ENCODE assay signal across 8 cellular contexts in genomic region chr7:128135275-128136214, GRCh38.
DNase-seq lines count a peak whose midpoint lies in the region; ATAC-seq, FAIRE-seq and TF ChIP-seq lines count a peak whose summit lies in the region.

No MANE protein-coding gene starts in this region.

- H3K27me3 ChIP-seq in GM23338 (ENCODE audit: insufficient read depth) (peaks cover 62% of the 10 kb centered on the region), GM12878 (replicated peaks in 1 of 2; ENCODE audit: control insufficient read depth in 2 of 2, insufficient read depth in 2 of 2, low read length in 1 of 2) (peaks cover 9% of the 10 kb centered on the region in 2 experiments), small intestine (ENCODE audit: control insufficient read depth in 2 of 2, insufficient read depth in 2 of 2, low read length in 2 of 2) (peaks cover 0 to 28% of the 10 kb centered on the region in 2 donors)

- H3K9ac ChIP-seq in GM12878 (ENCODE audit: control insufficient read depth, insufficient read depth, low read length): peak overlapping the region; percentile 35; the same call in 1 of the 2 replicates

- intact Hi-C loops in GM12878 (cut with micrococcal nuclease; ENCODE audit: unreplicated experiment): loop anchor here (1.0 to 10.0 kb wide), 2 partner anchors 74 to 249 kb away; no protein-coding TSS in a partner anchor

- H3K4me3 Mint-ChIP-seq in GM23338: peak overlapping the region; percentile 77
- peak overlapping the region; percentile 69 for H3K4me3 Mint-ChIP-seq in T-helper 2 cell treated with Interferon-gamma antibody and Interleukin-4, amounts not matched to agents 5 μg/mL and 100 μg/mL, for 36 hours

- H3K27me3 Mint-ChIP-seq in GM23338 (ENCODE audit: insufficient read depth, low read depth, poor library complexity): peaks cover 34% of the 10 kb centered on the region
- peaks cover 64% of the 10 kb centered on the region for H3K27me3 Mint-ChIP-seq in T-helper 2 cell treated with Interferon-gamma antibody and Interleukin-4, amounts not matched to agents 5 μg/mL and 100 μg/mL, for 36 hours (ENCODE audit: low read depth)

- H3K27ac ChIP-seq in GM23338 (ENCODE audit: low read depth): no peak overlapping the region
- H3K27ac ChIP-seq in GM12878 (ENCODE audit: control insufficient read depth, insufficient read depth): no peak overlapping the region
- no peak overlapping the region for H3K27ac ChIP-seq in small intestine (ENCODE audit: low read depth in 1 of 2, low read length in 1 of 2)

- POLR2A ChIA-PET in GM12878 (lab: Charles Lee): interaction anchor here (1.0 kb wide), 1 partner anchor 8 kb away, joined by 3 read pairs; no protein-coding TSS in a partner anchor

- H3K79me2 ChIP-seq in GM23338 (replicated peaks; ENCODE audit: insufficient read depth): no peaks in the 10 kb centered on the region
- H3K79me2 ChIP-seq in GM12878 (ENCODE audit: control insufficient read depth, insufficient read depth, low read length): no peaks in the 10 kb centered on the region

- no peaks in the 10 kb centered on the region for H3K36me3 ChIP-seq in GM23338 (ENCODE audit: insufficient read depth)
- H3K36me3 ChIP-seq in GM12878 (ENCODE audit: control insufficient read depth in 2 of 2, insufficient read depth in 2 of 2, low read length in 1 of 2): no peaks in the 10 kb centered on the region
- H3K36me3 ChIP-seq in small intestine (ENCODE audit: control insufficient read depth in 2 of 2, insufficient read depth in 2 of 2, low read length in 2 of 2): no peaks in the 10 kb centered on the region

- H3F3A ChIP-seq in GM23338 (replicated peaks; ENCODE audit: low read depth): no peaks in the 10 kb centered on the region

- CTCF ChIA-PET in GM12878 (lab: Yijun Ruan, JAX): interaction anchor here (0.7 to 6.0 kb wide), 38 partner anchors 8 to 531 kb away, joined by 3 to 127 read pairs (median 4); no protein-coding TSS in a partner anchor

- H3K27ac Mint-ChIP-seq in GM23338: no peak overlapping the region
- H3K27ac Mint-ChIP-seq in T-helper 2 cell treated with Interferon-gamma antibody and Interleukin-4, amounts not matched to agents 5 μg/mL and 100 μg/mL, for 36 hours: no peak overlapping the region

- H3K4me3 ChIP-seq in GM23338 (peak overlapping the region; percentile 77), GM12878 (peak overlapping the region; percentile 61), iPS-18c (ENCODE audit: insufficient read depth, low read depth, low read length) (peak overlapping the region; percentile 63), small intestine (ENCODE audit: low read depth in 1 of 2, low read length in 2 of 2) (peak overlapping the region in 1 of 2 donors; percentile 54)

- in situ Hi-C loops in G401 (cut with HindIII; ENCODE audit: low sequenced_read_pairs): no loop called here
- in situ Hi-C loops in GM12878 (cut with MboI): loop anchor here (5.0 kb wide), 1 partner anchor 72 kb away; no protein-coding TSS in a partner anchor

- H4K20me1 ChIP-seq in GM23338 (replicated peaks; ENCODE audit: insufficient read depth) (no peaks in the 10 kb centered on the region), GM12878 (ENCODE audit: control insufficient read depth, insufficient read depth) (no peaks in the 10 kb centered on the region)

- WGBS in GM12878 (ENCODE audit: insufficient coverage, insufficient replicate concordance, low lambda C conversion rate, missing lambda C conversion rate): 2% methylated on average over 55 of the region's 62 CpGs
- WGBS in small intestine, 3 donors: 1 to 2% (median 2%) methylated on average over 38 to 62 of the region's 62 CpGs

- H3K4me2 ChIP-seq in GM23338 (peak overlapping the region; percentile 92), GM12878 (ENCODE audit: control insufficient read depth, insufficient read depth) (peak overlapping the region; percentile 93)

- FAIRE-seq in GM12878 (lab: Jason Lieb, UNC) (no peak), small intestine (lab: Jason Lieb, UNC) (no peak)

- DNase-seq in G401 (ENCODE audit: low spot score) (peak; percentile 49), GM23338 (ENCODE audit: low spot score) (peak; percentile 86), GM12878 (ENCODE audit: low read depth, low spot score) (no peak), small intestine (peak; percentile 22), NK-92 (lab: John Stamatoyannopoulos, UW; ENCODE audit: unreplicated experiment) (no peak)
- DNase-seq in T-helper 2 cell treated with Interferon-gamma antibody and Interleukin-4, amounts not matched to agents 5 μg/mL and 100 μg/mL, for 36 hours (ENCODE audit: low spot score): peak; percentile 69

- ATAC-seq in GM23338 (peak; percentile 77), GM12878 (peak; percentile 98)

- H3K9me3 ChIP-seq in GM12878 (replicated peaks; ENCODE audit: control insufficient read depth, insufficient read depth, low read length) (no peaks in the 10 kb centered on the region), iPS-18c (ENCODE audit: control insufficient read depth, insufficient read depth, low read length) (no peaks in the 10 kb centered on the region), small intestine (ENCODE audit: control insufficient read depth, low read depth) (no peaks in the 10 kb centered on the region)

- TF ChIP-seq CTCF in GM23338 (conservative IDR thresholded peaks at IDR 0.05; ENCODE audit: low read depth in 2 of 2) (peak; percentile 58 to 67), LNCAP (IDR thresholded peaks at IDR 0.05) (peak; percentile 98), GM12878 (IDR thresholded peaks at IDR 0.05 in 2 of 3, conservative IDR thresholded peaks at IDR 0.05 in 1 of 3; ENCODE audit: control insufficient read depth in 2 of 3, extremely low read depth in 1 of 3, insufficient read depth in 1 of 3, low read depth in 3 of 3, low read length in 3 of 3) (peak; percentile 72 to 89 (median 75))

- H3K36me3 Mint-ChIP-seq in GM23338 (ENCODE audit: low read depth): peaks cover 8% of the 10 kb centered on the region
- H3K36me3 Mint-ChIP-seq in T-helper 2 cell treated with Interferon-gamma antibody and Interleukin-4, amounts not matched to agents 5 μg/mL and 100 μg/mL, for 36 hours (ENCODE audit: low read depth): no peaks in the 10 kb centered on the region

- no peaks in the 10 kb centered on the region for H3K9me2 ChIP-seq in GM23338 (ENCODE audit: insufficient read depth)

- H2AFZ ChIP-seq in GM23338 (peak overlapping the region; percentile 100), GM12878 (ENCODE audit: control insufficient read depth, low read depth, low read length) (peak overlapping the region; percentile 90)

- no peak; the same call in 1 of the 2 replicates for TF ChIP-seq POLR2A in GM12878 (IDR thresholded peaks at IDR 0.05; ENCODE audit: low read depth, low read length)

- TF ChIP-seq EP300 in GM12878 (IDR thresholded peaks at IDR 0.05; ENCODE audit: borderline replicate concordance in 1 of 2, control insufficient read depth in 1 of 2, low read depth in 2 of 2, low read length in 2 of 2): no peak

- peaks cover 9% of the 10 kb centered on the region for H3K4me1 Mint-ChIP-seq in GM23338
- peaks cover 8% of the 10 kb centered on the region for H3K4me1 Mint-ChIP-seq in T-helper 2 cell treated with Interferon-gamma antibody and Interleukin-4, amounts not matched to agents 5 μg/mL and 100 μg/mL, for 36 hours (ENCODE audit: low read depth)

- RAD21 ChIA-PET in GM12878 (lab: Charles Lee; ENCODE audit: unreplicated experiment): interaction anchor here (0.7 to 4.4 kb wide), 7 partner anchors 17 to 426 kb away, joined by 3 to 73 read pairs (median 5); no protein-coding TSS in a partner anchor

- peaks cover 11% of the 10 kb centered on the region; the same call in 1 of the 2 replicates for H3K4me1 ChIP-seq in GM23338 (ENCODE audit: insufficient read depth)
- H3K4me1 ChIP-seq in GM12878 (ENCODE audit: control insufficient read depth, insufficient read depth, low read length): peaks cover 4% of the 10 kb centered on the region
- H3K4me1 ChIP-seq in small intestine (ENCODE audit: control insufficient read depth in 2 of 2, insufficient read depth in 1 of 2, low read depth in 1 of 2, low read length in 1 of 2): peaks cover 3 to 4% of the 10 kb centered on the region in 2 donors

- H3K9me3 Mint-ChIP-seq in GM23338: peaks cover 19% of the 10 kb centered on the region
- H3K9me3 Mint-ChIP-seq in T-helper 2 cell treated with Interferon-gamma antibody and Interleukin-4, amounts not matched to agents 5 μg/mL and 100 μg/mL, for 36 hours: no peaks in the 10 kb centered on the region

- BruUV-seq in GM12878 (replicated peaks; lab: Mats Ljungman, UMichigan): no TSS peak

- SMC1A ChIA-PET in GM12878 (lab: Charles Lee; ENCODE audit: uncharacterized antibody, unreplicated experiment): interaction anchor here (0.7 to 3.2 kb wide), 9 partner anchors 27 to 427 kb away, joined by 3 to 34 read pairs (median 4); no protein-coding TSS in a partner anchor

- peak; percentile 69 for TF ChIP-seq RAD21 in GM12878 (IDR thresholded peaks at IDR 0.05; ENCODE audit: insufficient read depth, low read depth, low read length)

TF ChIP-seq in GM12878, 131 proteins besides CTCF, POLR2A, EP300 and RAD21 (continues in another document):
- TF ChIP-seq MXI1 (IDR thresholded peaks at IDR 0.05; ENCODE audit: low read depth, low read length): 0 out of 2 replicates have a peak, but pooled peaks have one; percentile 63
- TF ChIP-seq ZNF217 (IDR thresholded peaks at IDR 0.05): 0 out of 2 replicates have a peak, but pooled peaks have one; percentile 31
- no peak for TF ChIP-seq PKNOX1 (IDR thresholded peaks at IDR 0.05)

Comparison
In these comparisons a context has a peak if more than half of its experiments do, and no peak if none do; other contexts are left out.
1. DNase-seq: peak in G401 (single experiment), GM23338 (single experiment), T-helper 2 cell treated with Interferon-gamma antibody and Interleukin-4, amounts not matched to agents 5 μg/mL and 100 μg/mL, for 36 hours (single experiment) and small intestine (single experiment); none in GM12878 (single experiment) and NK-92 (single experiment).
2. Peak in every context shown above with its lines, with median percentiles within 50 percentile points of each other: CTCF ChIP-seq.